2 cellular contexts compared by ENCODE assay signal in the genomic region with DNA sequence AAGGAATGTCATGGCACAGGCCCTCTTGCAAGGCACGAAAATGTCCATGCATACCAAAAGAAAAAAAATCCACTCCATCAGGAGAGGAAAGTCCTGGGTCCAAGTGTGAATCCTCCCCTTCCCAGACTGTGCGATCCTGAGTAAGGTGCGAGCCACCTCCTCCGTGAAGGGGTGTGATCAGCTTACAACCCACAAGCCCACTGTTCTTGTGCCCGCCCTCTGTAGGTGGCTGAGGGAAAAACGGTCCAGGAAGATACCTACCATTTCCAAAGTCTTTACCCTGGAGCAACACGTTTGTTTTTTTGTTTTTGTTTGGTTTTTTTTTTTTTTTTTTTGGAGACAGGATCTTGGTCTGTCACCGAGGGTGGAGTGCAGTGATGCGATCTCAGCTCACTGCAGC.
TF ChIP-seq lines count a peak whose summit lies in the region.

No MANE protein-coding gene starts in this region.

TF ChIP-seq in HEK293T, 16 proteins besides CTCF, POLR2A, EP300 and RAD21 (continued from another document):
- TF ChIP-seq SP1 (IDR thresholded peaks at IDR 0.05) (no peak), ZNF384 (IDR thresholded peaks at IDR 0.05) (no peak), L3MBTL2 (conservative IDR thresholded peaks at IDR 0.05) (no peak), HDGF (IDR thresholded peaks at IDR 0.05; ENCODE audit: borderline replicate concordance) (no peak), NFRKB (IDR thresholded peaks at IDR 0.05) (no peak), TARDBP (IDR thresholded peaks at IDR 0.05) (no peak), LEF1 (IDR thresholded peaks at IDR 0.05; ENCODE audit: borderline replicate concordance) (no peak), FOXA1 (IDR thresholded peaks at IDR 0.05) (no peak)

TF ChIP-seq in K562, 482 proteins besides CTCF, POLR2A, EP300 and RAD21 (continued from another document):
- TF ChIP-seq SAFB (IDR thresholded peaks at IDR 0.05; ENCODE audit: borderline replicate concordance, low read depth, low read length) (no peak), CBX5 (IDR thresholded peaks at IDR 0.05; ENCODE audit: borderline replicate concordance, low read depth) (no peak), ZNF175 (CRISPR knock-in tag; IDR thresholded peaks at IDR 0.05; ENCODE audit: low read depth) (no peak), ZC3H11A (IDR thresholded peaks at IDR 0.05; ENCODE audit: low read depth, low read length) (no peak), BDP1 (IDR thresholded peaks at IDR 0.05; ENCODE audit: insufficient read depth, insufficient read length) (no peak), MCM5 (IDR thresholded peaks at IDR 0.05; ENCODE audit: low read depth) (no peak), MEF2A (IDR thresholded peaks at IDR 0.05; ENCODE audit: control insufficient read depth, low read depth, low read length) (no peak), NR1H2 (CRISPR knock-in tag; IDR thresholded peaks at IDR 0.05) (no peak), ZNF830 (CRISPR knock-in tag; IDR thresholded peaks at IDR 0.05) (no peak), MTA2 (IDR thresholded peaks at IDR 0.05; ENCODE audit: low read depth) (no peak), ZC3H4 (CRISPR knock-in tag; IDR thresholded peaks at IDR 0.05; ENCODE audit: borderline replicate concordance) (no peak), POLR2H (tag; IDR thresholded peaks at IDR 0.05; ENCODE audit: low read depth) (no peak)
- TF ChIP-seq, protein P1, sequence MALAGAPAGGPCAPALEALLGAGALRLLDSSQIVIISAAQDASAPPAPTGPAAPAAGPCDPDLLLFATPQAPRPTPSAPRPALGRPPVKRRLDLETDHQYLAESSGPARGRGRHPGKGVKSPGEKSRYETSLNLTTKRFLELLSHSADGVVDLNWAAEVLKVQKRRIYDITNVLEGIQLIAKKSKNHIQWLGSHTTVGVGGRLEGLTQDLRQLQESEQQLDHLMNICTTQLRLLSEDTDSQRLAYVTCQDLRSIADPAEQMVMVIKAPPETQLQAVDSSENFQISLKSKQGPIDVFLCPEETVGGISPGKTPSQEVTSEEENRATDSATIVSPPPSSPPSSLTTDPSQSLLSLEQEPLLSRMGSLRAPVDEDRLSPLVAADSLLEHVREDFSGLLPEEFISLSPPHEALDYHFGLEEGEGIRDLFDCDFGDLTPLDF (CRISPR knock-in tag; IDR thresholded peaks at IDR 0.05): no peak
TF ChIP-seq in K562: peak in this region for 0.
